In the genomic region with DNA sequence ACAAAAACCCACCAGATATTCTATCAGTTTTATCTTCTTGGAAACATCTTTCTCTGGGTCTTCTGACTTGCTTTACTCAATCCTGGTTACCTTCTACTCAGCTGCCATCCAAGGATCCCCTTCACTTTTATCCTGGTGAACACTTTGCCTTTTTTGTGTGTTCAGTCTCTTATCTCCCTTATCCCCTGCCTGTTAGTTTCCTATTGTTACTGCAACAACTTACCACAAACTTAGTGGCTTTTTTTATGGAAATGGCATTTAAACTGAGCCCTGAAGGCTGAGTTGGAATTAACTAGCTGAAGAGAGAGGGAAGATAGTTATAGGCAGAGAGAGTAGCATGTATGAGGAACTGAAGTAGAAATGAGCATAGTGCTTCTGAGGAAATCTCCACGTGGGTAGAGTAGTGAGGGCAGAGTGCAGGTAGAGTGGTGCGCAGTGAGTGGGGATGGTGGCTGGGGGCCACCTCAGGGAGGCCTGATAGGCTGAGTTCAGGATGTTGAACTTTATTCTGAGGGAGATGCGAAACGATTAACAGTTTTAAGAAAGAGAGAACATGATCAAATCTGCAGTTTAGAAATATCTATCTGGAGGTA, we compare ENCODE assay signal across 20 cellular contexts.
"Had no signal": no experiment of that assay in that cellular context is flagged by ENCODE, and none has a peak within 500 bp of the region (broad histone marks: within the 10 kb centered on the region; RNA-seq: fewer than 3 reads in every experiment).

No MANE protein-coding gene starts in this region.

- FAIRE-seq: endometrium, frontal cortex had no signal

- H3K4me3 Mint-ChIP-seq: activated T-cell treated with anti-CD3 and anti-CD28 coated beads, Interleukin-2, amount 50 U/mL, for 72 hours; immature natural killer cell; naive thymus-derived CD4-positive, alpha-beta T cell; neural crest cell had no signal

- H3K27me3 Mint-ChIP-seq: naive thymus-derived CD4-positive, alpha-beta T cell had no signal

- H3K27me3 ChIP-seq: breast epithelium, right atrium auricular region, tibial nerve had no signal

- ATAC-seq: activated naive CD4-positive, alpha-beta T cell treated with anti-CD3 and anti-CD28 coated beads, Interleukin-2, amount 50 U/mL, for 72 hours; activated T-cell treated with anti-CD3 and anti-CD28 coated beads, Interleukin-2, amount 50 U/mL, for 72 hours; naive thymus-derived CD4-positive, alpha-beta T cell had no signal

- H3K9me3 ChIP-seq: breast epithelium, right atrium auricular region had no signal

- H3K9me3 Mint-ChIP-seq: activated naive CD4-positive, alpha-beta T cell treated with anti-CD3 and anti-CD28 coated beads, Interleukin-2, amount 50 U/mL, for 72 hours; activated T-cell treated with anti-CD3 and anti-CD28 coated beads, Interleukin-2, amount 50 U/mL, for 72 hours; immature natural killer cell; naive thymus-derived CD4-positive, alpha-beta T cell; neural crest cell had no signal

- H3K27ac Mint-ChIP-seq: activated T-cell treated with anti-CD3 and anti-CD28 coated beads, Interleukin-2, amount 50 U/mL, for 72 hours had no signal

- H3K27ac ChIP-seq: breast epithelium, right atrium auricular region, tibial nerve had no signal

- H3K4me3 ChIP-seq: breast epithelium, right atrium auricular region, tibial nerve had no signal

- DNase-seq: activated CD4-positive, alpha-beta T cell treated with anti-CD3 and anti-CD28 coated beads for 4 hours; activated CD4-positive, alpha-beta T cell treated with anti-CD3 and anti-CD28 coated beads, Interleukin-2, amount 50 U/mL, for 4 hours; activated naive CD4-positive, alpha-beta T cell; activated T-cell treated with anti-CD3 and anti-CD28 coated beads for 4 hours; activated T-cell treated with anti-CD3 and anti-CD28 coated beads, Interleukin-2, amount 50 U/mL, for 72 hours; central memory CD4-positive, alpha-beta T cell; immature natural killer cell; midbrain; naive thymus-derived CD4-positive, alpha-beta T cell; occipital lobe; stimulated activated CD4-positive, alpha-beta T cell treated with anti-CD3 and anti-CD28 coated beads, Interleukin-15, amount 100 ng/mL, for 24 hours; stimulated activated naive CD4-positive, alpha-beta T cell treated with Interleukin-2 at 50 U/mL for 16 hours; T-helper 2 cell had no signal

- H3K4me1 ChIP-seq: breast epithelium, right atrium auricular region, tibial nerve had no signal

- H3K36me3 ChIP-seq: breast epithelium had no signal
